In genomic region chr17:68291836-68292688, GRCh38 we compare ENCODE assay signal across 8 cellular contexts. TPM values are rescaled to one million over a fixed set of nuclear protein-coding genes. Genes with fewer than 3 reads are reported as not detected.
DNase-seq lines count a peak whose midpoint lies in the region; ATAC-seq and TF ChIP-seq lines count a peak whose summit lies in the region.

No MANE protein-coding gene starts in this region.

- peaks cover 68% of the 10 kb centered on the region for H3K4me1 Mint-ChIP-seq in activated naive CD4-positive, alpha-beta T cell treated with anti-CD3 and anti-CD28 coated beads, Interleukin-2, amount 50 U/mL, for 24 hours

- peak overlapping the region in 10 of 12 donors; percentile 14 to 98 (median 58) for H3K27ac ChIP-seq in heart left ventricle
- H3K27ac ChIP-seq in upper lobe of left lung: peak overlapping the region; percentile 87 to 97 (median 92)

- intact Hi-C loops in heart left ventricle (cut with DNase I) (loop anchor here in 3 of 10 donors (5.0 to 10.0 kb wide), 2 partner anchors 83 to 85 kb away; no protein-coding TSS in a partner anchor), posterior cingulate gyrus (cut with DNase I) (no loop called here)

- TF ChIP-seq POLR2A in heart left ventricle (IDR thresholded peaks at IDR 0.05) (no peak), upper lobe of left lung (IDR thresholded peaks at IDR 0.05) (peak in 2 of 4 donors; percentile 57 to 92)

- 1 to 5% (median 1%) methylated on average over 19 to 76 of the region's 76 CpGs for WGBS in heart left ventricle, 4 donors
- WGBS in upper lobe of left lung, 2 donors: 2 to 6% methylated on average over 11 to 34 of the region's 76 CpGs

- DNase-seq in ELR (ENCODE audit: low read depth): peak; percentile 89
- peak; percentile 80 for DNase-seq in KBM-7
- DNase-seq in SK-N-DZ (ENCODE audit: low spot score): peak; percentile 61
- DNase-seq in heart left ventricle: peak; percentile 75 to 92 (median 83)
- peak; percentile 32 to 94 (median 68) for DNase-seq in posterior cingulate gyrus
- DNase-seq in upper lobe of left lung: peak; percentile 87 to 97

- peaks cover 2% of the 10 kb centered on the region for H3K36me3 Mint-ChIP-seq in activated naive CD4-positive, alpha-beta T cell treated with anti-CD3 and anti-CD28 coated beads, Interleukin-2, amount 50 U/mL, for 24 hours

- ATAC-seq in GM21737 (IDR thresholded peaks at IDR 0.05; ENCODE audit: unreplicated experiment) (peak; percentile 50), heart left ventricle (peak; percentile 32 to 88 (median 82)), upper lobe of left lung (ENCODE audit: low FRiP score in 2 of 2) (peak; percentile 86 to 90)

- peaks cover 2 to 47% (median 13%) of the 10 kb centered on the region in 12 donors for H3K4me1 ChIP-seq in heart left ventricle
- H3K4me1 ChIP-seq in upper lobe of left lung: peaks cover 19 to 39% (median 29%) of the 10 kb centered on the region in 4 donors

- H3K27me3 Mint-ChIP-seq in activated naive CD4-positive, alpha-beta T cell treated with anti-CD3 and anti-CD28 coated beads, Interleukin-2, amount 50 U/mL, for 24 hours: no peaks in the 10 kb centered on the region

- H3K27me3 ChIP-seq in heart left ventricle (peaks cover 0 to 30% (median 3%) of the 10 kb centered on the region in 9 donors), upper lobe of left lung (peaks cover 0 to 22% (median 8%) of the 10 kb centered on the region in 4 donors)

- peak overlapping the region; percentile 88 for H3K4me3 Mint-ChIP-seq in activated naive CD4-positive, alpha-beta T cell treated with anti-CD3 and anti-CD28 coated beads, Interleukin-2, amount 50 U/mL, for 24 hours

- peak overlapping the region; percentile 60 to 91 (median 70) for H3K4me3 ChIP-seq in heart left ventricle
- H3K4me3 ChIP-seq in upper lobe of left lung: peak overlapping the region; percentile 18 to 68 (median 64)

- TF ChIP-seq CTCF in heart left ventricle (IDR thresholded peaks at IDR 0.05) (peak in 2 of 12 donors; percentile 0 to 2), upper lobe of left lung (IDR thresholded peaks at IDR 0.05) (peak in 4 of 6 experiments; percentile 12 to 71 (median 36))

- H3K9me3 Mint-ChIP-seq in activated naive CD4-positive, alpha-beta T cell treated with anti-CD3 and anti-CD28 coated beads, Interleukin-2, amount 50 U/mL, for 24 hours: no peaks in the 10 kb centered on the region

- peak overlapping the region; percentile 90 for H3K27ac Mint-ChIP-seq in activated naive CD4-positive, alpha-beta T cell treated with anti-CD3 and anti-CD28 coated beads, Interleukin-2, amount 50 U/mL, for 24 hours

- TF ChIP-seq EP300 in upper lobe of left lung (IDR thresholded peaks at IDR 0.05): peak in 1 of 4 donors; percentile 19

- in situ Hi-C loops in KBM-7 (cut with MboI; ENCODE audit: low pct_unique_long_range_greater_than_20kb, low sequenced_read_pairs): no loop called here

- H3K36me3 ChIP-seq in heart left ventricle: no peaks in the 10 kb centered on the region
- H3K36me3 ChIP-seq in upper lobe of left lung: no peaks in the 10 kb centered on the region

- H3K9me3 ChIP-seq in heart left ventricle (no peaks in the 10 kb centered on the region), upper lobe of left lung (no peaks in the 10 kb centered on the region)

RNA-seq across cellular contexts. Expression of gene ARSG, which starts 0.8 kb away (rescaled TPM):
- polyA plus RNA-seq in SK-N-DZ (2014; cell fraction: cytosol; rRNA removed): 3.4 and 6.3 TPM in 2 replicates
- polyA plus RNA-seq in SK-N-DZ (2014; cell fraction: nucleus; rRNA removed): 7.8 and 9.5 TPM in 2 replicates
- total RNA-seq in heart left ventricle (1 to 10 TPM; 2.2 to 4.9 (median 3.3) TPM), upper lobe of left lung (10 to 100 TPM in 2 of 6 donors, 1 to 10 TPM in 4; 3.6 to 16.8 (median 7.7) TPM)
- polyA plus RNA-seq in heart left ventricle: 1 to 10 TPM; 1.2 to 3.9 TPM

RNA-seq across cellular contexts. Expression of gene SLC16A6, which starts 1.1 kb away (rescaled TPM):
- polyA plus RNA-seq in SK-N-DZ (2014; cell fraction: cytosol; rRNA removed): 0.23 and 0.46 TPM in 2 replicates
- 0.35 and 0.38 TPM in 2 replicates for polyA plus RNA-seq in SK-N-DZ (2014; cell fraction: nucleus; rRNA removed)
- 1 to 10 TPM in 1 of 9 donors, under 1 TPM in 7, not detected in 1; 0.16 to 1.7 (median 0.36) TPM for total RNA-seq in heart left ventricle
- under 1 TPM in 1 of 2 donors, not detected in 1; 0.37 TPM for polyA plus RNA-seq in heart left ventricle
- total RNA-seq in upper lobe of left lung: 1 to 10 TPM; 2.4 to 9.9 (median 6.5) TPM

RNA-seq across cellular contexts. Expression of gene AMZ2, which starts 44.2 kb away (rescaled TPM):
- polyA plus RNA-seq in SK-N-DZ (2014; cell fraction: cytosol; rRNA removed): 122 and 134 TPM in 2 replicates
- 113 and 125 TPM in 2 replicates for polyA plus RNA-seq in SK-N-DZ (2014; cell fraction: nucleus; rRNA removed)
- 100 to 1,000 TPM in 4 of 9 donors, 10 to 100 TPM in 5; 59.0 to 141 (median 91.3) TPM for total RNA-seq in heart left ventricle
- 10 to 100 TPM; 52.9 to 89.1 TPM for polyA plus RNA-seq in heart left ventricle
- 10 to 100 TPM; 19.4 to 50.3 (median 45.8) TPM for total RNA-seq in upper lobe of left lung

Comparison
In these comparisons a context has a peak if more than half of its experiments do, and no peak if none do; other contexts are left out.
1. Peak in every context shown above with its lines: DNase-seq, ATAC-seq, H3K4me3 ChIP-seq and H3K27ac ChIP-seq.